9 cellular contexts compared by ENCODE assay signal in the genomic region with DNA sequence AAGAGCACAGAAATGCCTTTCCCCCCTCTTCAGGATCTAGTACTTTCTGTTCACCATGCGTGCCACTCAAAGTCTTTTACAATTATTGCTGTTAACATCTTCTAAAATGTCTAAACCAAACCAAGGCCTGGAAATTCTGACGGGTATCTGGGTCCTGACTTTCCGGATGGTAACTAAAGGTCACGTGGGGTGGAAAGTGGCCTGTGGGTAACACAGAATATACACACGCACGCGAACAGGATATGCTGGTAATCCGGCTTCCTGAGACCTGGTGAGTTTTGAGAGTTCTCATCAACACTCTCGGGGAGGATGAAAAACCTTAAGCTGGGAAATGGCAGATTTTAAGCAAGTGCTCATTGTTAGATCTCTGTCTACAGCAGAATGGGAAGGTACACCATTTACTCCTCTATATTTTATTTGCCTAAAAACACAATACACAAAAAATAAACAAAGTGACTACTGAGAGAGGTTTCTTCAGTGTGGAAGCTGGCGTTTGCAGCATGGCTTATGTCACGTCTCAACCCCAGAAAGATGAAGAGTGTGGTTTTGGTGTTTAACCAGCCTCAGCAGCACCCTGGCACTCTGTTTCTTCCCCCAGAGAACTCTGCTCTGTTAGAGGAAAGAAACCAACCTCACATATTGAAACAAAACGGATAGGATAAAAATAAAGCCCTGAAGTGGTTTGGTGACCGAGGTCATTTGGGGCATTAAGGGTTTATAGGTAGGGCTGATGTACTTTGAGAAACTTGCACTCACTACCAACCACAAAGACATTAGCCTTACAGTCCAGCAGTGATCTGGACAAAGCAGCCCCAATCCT. TPM values are rescaled to one million over a fixed set of nuclear protein-coding genes. Genes with fewer than 3 reads are reported as not detected.
DNase-seq lines count a peak whose midpoint lies in the region; ATAC-seq and TF ChIP-seq lines count a peak whose summit lies in the region.
"Had no signal": no experiment of that assay in that cellular context is flagged by ENCODE, and none has a peak within 500 bp of the region (broad histone marks: within the 10 kb centered on the region; RNA-seq: fewer than 3 reads in every experiment).

No MANE protein-coding gene starts in this region.

- H3K4me3 ChIP-seq in smooth muscle cell = no peak overlapping the region
- no peak overlapping the region for H3K4me3 ChIP-seq in SJCRH30

- H3K27me3 Mint-ChIP-seq in naive B cell = no peaks in the 10 kb centered on the region

- peaks cover 0 to 7% of the 10 kb centered on the region in 2 donors for H3K36me3 Mint-ChIP-seq in naive B cell

- no peak overlapping the region for H3K9ac ChIP-seq in smooth muscle cell (ENCODE audit: low read depth)

- H3K4me2 ChIP-seq in smooth muscle cell = no peak overlapping the region

- H3K4me3 Mint-ChIP-seq in naive B cell = peak overlapping the region; percentile 14 to 82 (median 63)
- H3K4me3 Mint-ChIP-seq: neural crest cell had no signal

- H3K9me3 ChIP-seq in smooth muscle cell (replicated peaks; ENCODE audit: low read depth) (no peaks in the 10 kb centered on the region), SJCRH30 (replicated peaks) (no peaks in the 10 kb centered on the region)

- 81% methylated on average over 13 of the region's 13 CpGs for WGBS in smooth muscle cell (ENCODE audit: low lambda C conversion rate)

- peak overlapping the region; percentile 89 to 97 (median 94) for H3K27ac Mint-ChIP-seq in naive B cell

- H3K79me2 ChIP-seq in smooth muscle cell (ENCODE audit: low read depth) = peaks cover 8% of the 10 kb centered on the region

- H3K4me1 Mint-ChIP-seq in naive B cell = peaks cover 11 to 16% (median 14%) of the 10 kb centered on the region in 3 donors
- H3K4me1 Mint-ChIP-seq: neural crest cell had no signal

- H3K36me3 ChIP-seq in smooth muscle cell (ENCODE audit: low read depth) (peaks cover 3% of the 10 kb centered on the region), SJCRH30 (no peaks in the 10 kb centered on the region)

- DNase-seq in activated CD8-positive, alpha-beta memory T cell treated with anti-CD3 and anti-CD28 coated beads, Interleukin-2, amount 50 U/mL, for 24 hours (ENCODE audit: extremely low read depth) = peak; percentile 79
- DNase-seq in naive B cell (peak; percentile 47), iPS-NIHi11 (ENCODE audit: low spot score) (no peak), occipital lobe (lab: John Stamatoyannopoulos, UW) (no peak), smooth muscle cell (lab: John Stamatoyannopoulos, UW; ENCODE audit: unreplicated experiment) (no peak), SJCRH30 (no peak)

- no peaks in the 10 kb centered on the region for H3K9me3 Mint-ChIP-seq in naive B cell
- H3K9me3 Mint-ChIP-seq: neural crest cell had no signal

- no peak for TF ChIP-seq CTCF in smooth muscle cell (IDR thresholded peaks at IDR 0.05; ENCODE audit: borderline replicate concordance, insufficient read depth, poor library complexity, severe bottlenecking)

- H3K27ac ChIP-seq in smooth muscle cell (ENCODE audit: low read depth) (no peak overlapping the region), SJCRH30 (no peak overlapping the region)

- no peak overlapping the region for H2AFZ ChIP-seq in smooth muscle cell (ENCODE audit: low read depth)

- H3K27me3 ChIP-seq in smooth muscle cell (ENCODE audit: low read depth) = no peaks in the 10 kb centered on the region
- H3K27me3 ChIP-seq in SJCRH30 = no peaks in the 10 kb centered on the region

- no peaks in the 10 kb centered on the region for H3K4me1 ChIP-seq in smooth muscle cell (ENCODE audit: low read depth)
- H3K4me1 ChIP-seq in SJCRH30 = no peaks in the 10 kb centered on the region

- H4K20me1 ChIP-seq in smooth muscle cell (ENCODE audit: low read depth) = peaks cover 53% of the 10 kb centered on the region

- H3F3A ChIP-seq in smooth muscle cell (ENCODE audit: low read depth) = no peaks in the 10 kb centered on the region

- ATAC-seq in GM19395 (IDR thresholded peaks at IDR 0.05; ENCODE audit: unreplicated experiment) (peak; percentile 66), HG03460 (IDR thresholded peaks at IDR 0.05; ENCODE audit: unreplicated experiment) (peak; percentile 63), naive B cell (ENCODE audit: low read depth in 2 of 2) (peak; percentile 96 to 98)

RNA-seq across cellular contexts. Expression of gene SMG6, which starts 37.3 kb away (rescaled TPM):
- polyA plus RNA-seq in naive B cell (ENCODE audit: low read depth in 6 of 6) (1 to 10 TPM in 5 of 6 donors, under 1 TPM in 1; 0.23 to 5.3 (median 2.6) TPM), smooth muscle cell (10.6 and 13.1 TPM in 2 replicates)
- total RNA-seq in occipital lobe (19.8 TPM), smooth muscle cell (11.2 and 21.4 TPM in 2 replicates)
- total RNA-seq in SJCRH30 (2014; rRNA removed; shearing (Covaris generic)) = 10.5 and 13.0 TPM in 2 replicates

RNA-seq across cellular contexts. Expression of gene SRR, which starts 37.5 kb away (rescaled TPM):
- polyA plus RNA-seq in naive B cell (ENCODE audit: low read depth in 6 of 6) (10 to 100 TPM in 1 of 6 donors, 1 to 10 TPM in 5; 3.0 to 23.5 (median 8.5) TPM), smooth muscle cell (11.3 and 14.3 TPM in 2 replicates)
- total RNA-seq in occipital lobe (57.9 TPM), smooth muscle cell (7.8 and 35.2 TPM in 2 replicates)
- total RNA-seq in SJCRH30 (2014; rRNA removed; shearing (Covaris generic)) = 6.3 and 8.7 TPM in 2 replicates

Comparison
In these comparisons a context has a peak if more than half of its experiments do, and no peak if none do; other contexts are left out.
1. DNase-seq: peak in activated CD8-positive, alpha-beta memory T cell treated with anti-CD3 and anti-CD28 coated beads, Interleukin-2, amount 50 U/mL, for 24 hours (single experiment) and naive B cell (single experiment); none in iPS-NIHi11 (single experiment), occipital lobe (single experiment), smooth muscle cell (single experiment) and SJCRH30 (0 of 2).
2. Peak in every context shown above with its lines, with median percentiles within 50 percentile points of each other: ATAC-seq.